Comparison of ENCODE assay signal across 9 cellular contexts in the genomic region with DNA sequence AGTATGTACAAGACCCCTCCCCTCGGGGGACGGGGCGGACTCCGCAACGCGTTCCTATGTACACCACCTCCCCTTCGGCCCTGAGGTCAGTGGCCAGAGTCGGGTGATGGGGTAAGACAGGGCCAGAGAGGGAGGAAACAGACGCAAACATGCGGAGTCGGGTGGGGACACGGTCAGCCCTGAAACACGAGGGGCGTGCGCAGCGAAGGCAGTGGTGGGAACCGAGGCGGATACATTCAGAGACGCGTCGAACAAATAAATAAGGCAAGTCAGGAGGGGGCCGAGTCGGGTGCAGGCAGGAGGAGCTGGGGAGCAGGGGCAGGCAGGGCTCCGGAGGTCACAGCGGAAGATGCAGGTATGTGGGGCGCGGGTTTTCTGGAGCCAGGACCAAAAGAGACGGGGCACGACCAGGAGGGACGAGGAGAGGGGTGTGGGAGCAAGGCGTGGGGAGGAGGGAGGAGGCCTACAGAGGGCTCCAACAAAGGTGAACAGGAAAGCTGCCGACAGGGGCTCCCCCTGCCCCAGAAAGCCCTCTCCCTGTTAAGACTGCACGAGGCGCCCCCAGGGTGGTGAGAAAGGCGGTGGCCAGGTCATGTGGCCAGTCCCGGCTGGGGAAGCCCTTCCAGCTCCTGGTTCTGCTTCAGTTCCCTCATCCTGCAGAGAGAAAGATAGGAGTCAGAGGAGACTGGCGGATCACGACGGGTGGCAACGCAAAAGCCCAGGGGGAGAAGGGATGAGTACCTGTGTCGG. TPM values are rescaled to one million over a fixed set of nuclear protein-coding genes. Genes with fewer than 3 reads are reported as not detected.
DNase-seq lines count a peak whose midpoint lies in the region; ATAC-seq, FAIRE-seq and TF ChIP-seq lines count a peak whose summit lies in the region.
"Had no signal": no experiment of that assay in that cellular context is flagged by ENCODE, and none has a peak within 500 bp of the region (broad histone marks: within the 10 kb centered on the region; RNA-seq: fewer than 3 reads in every experiment).

No MANE protein-coding gene starts in this region.

- no peak for ATAC-seq in natural killer cell
- ATAC-seq in natural killer cell treated with Interleukin-12 subunit alpha and Interleukin-12 subunit beta and Interleukin-15 and Interleukin-18, amount 100 ng/mL, for 72 hours = no peak
- peak; percentile 3 for ATAC-seq in upper lobe of right lung
- ATAC-seq in activated T-helper 17 cell treated with anti-CD3 and anti-CD28 coated beads, Interleukin-2, amount 50 U/mL, for 72 hours (replicated peaks) = no peak
- ATAC-seq in GM19023 (IDR thresholded peaks at IDR 0.05; ENCODE audit: unreplicated experiment) = no peak

- no peaks in the 10 kb centered on the region for H3K27me3 Mint-ChIP-seq in natural killer cell (ENCODE audit: low read depth in 2 of 2)
- H3K27me3 Mint-ChIP-seq in natural killer cell treated with Interleukin-12 subunit alpha and Interleukin-12 subunit beta and Interleukin-15 and Interleukin-18, amount 100 ng/mL, for 72 hours = no peaks in the 10 kb centered on the region
- no peaks in the 10 kb centered on the region for H3K27me3 Mint-ChIP-seq in activated T-helper 17 cell treated with anti-CD3 and anti-CD28 coated beads, Interleukin-2, amount 50 U/mL, for 72 hours

- H3K4me1 Mint-ChIP-seq in natural killer cell = peaks cover 4 to 13% of the 10 kb centered on the region in 2 donors
- peaks cover 17 to 20% of the 10 kb centered on the region in 2 donors for H3K4me1 Mint-ChIP-seq in natural killer cell treated with Interleukin-12 subunit alpha and Interleukin-12 subunit beta and Interleukin-15 and Interleukin-18, amount 100 ng/mL, for 72 hours (ENCODE audit: low read depth in 2 of 2)
- H3K4me1 Mint-ChIP-seq in activated T-helper 17 cell treated with anti-CD3 and anti-CD28 coated beads, Interleukin-2, amount 50 U/mL, for 72 hours = peaks cover 33% of the 10 kb centered on the region

- no peaks in the 10 kb centered on the region for H3K27me3 ChIP-seq in upper lobe of right lung

- H3K27ac ChIP-seq in upper lobe of right lung = peak overlapping the region; percentile 96

- H3K27ac Mint-ChIP-seq in natural killer cell = no peak overlapping the region
- H3K27ac Mint-ChIP-seq in natural killer cell treated with Interleukin-12 subunit alpha and Interleukin-12 subunit beta and Interleukin-15 and Interleukin-18, amount 100 ng/mL, for 72 hours = no peak overlapping the region
- no peak overlapping the region for H3K27ac Mint-ChIP-seq in activated T-helper 17 cell treated with anti-CD3 and anti-CD28 coated beads, Interleukin-2, amount 50 U/mL, for 72 hours

- peaks cover 28% of the 10 kb centered on the region for H3K36me3 ChIP-seq in upper lobe of right lung

- peaks cover 25% of the 10 kb centered on the region for H3K4me1 ChIP-seq in upper lobe of right lung

- no peaks in the 10 kb centered on the region for H3K9me3 ChIP-seq in upper lobe of right lung

- peak; percentile 37 for FAIRE-seq in RCC 7860 (lab: Jason Lieb, UNC)
- FAIRE-seq: frontal cortex had no signal

- H3K4me3 Mint-ChIP-seq in natural killer cell = peak overlapping the region; percentile 42
- H3K4me3 Mint-ChIP-seq in natural killer cell treated with Interleukin-12 subunit alpha and Interleukin-12 subunit beta and Interleukin-15 and Interleukin-18, amount 100 ng/mL, for 72 hours = no peak overlapping the region
- no peak overlapping the region for H3K4me3 Mint-ChIP-seq in activated T-helper 17 cell treated with anti-CD3 and anti-CD28 coated beads, Interleukin-2, amount 50 U/mL, for 72 hours

- TF ChIP-seq CTCF in natural killer cell (IDR thresholded peaks at IDR 0.05) (no peak), upper lobe of right lung (IDR thresholded peaks at IDR 0.05) (no peak)

- intact Hi-C loops in natural killer cell (cut with micrococcal nuclease) = no loop called here
- intact Hi-C loops in upper lobe of right lung (cut with DNase I) = no loop called here

- no peak for DNase-seq in natural killer cell
- DNase-seq in natural killer cell treated with Interleukin-12 subunit alpha and Interleukin-12 subunit beta and Interleukin-15 and Interleukin-18, amount 100 ng/mL, for 72 hours (ENCODE audit: low spot score) = no peak
- DNase-seq in RCC 7860 (ENCODE audit: low spot score) = peak; percentile 77
- peak; percentile 55 for DNase-seq in cerebellum (ENCODE audit: low spot score)
- DNase-seq in medulla oblongata (ENCODE audit: extremely low spot score) = peak; percentile 22
- peak; percentile 73 for DNase-seq in upper lobe of right lung

- H3K4me3 ChIP-seq in upper lobe of right lung = peak overlapping the region; percentile 71

- H3K36me3 Mint-ChIP-seq in natural killer cell = no peaks in the 10 kb centered on the region
- H3K36me3 Mint-ChIP-seq in natural killer cell treated with Interleukin-12 subunit alpha and Interleukin-12 subunit beta and Interleukin-15 and Interleukin-18, amount 100 ng/mL, for 72 hours = no peaks in the 10 kb centered on the region
- H3K36me3 Mint-ChIP-seq in activated T-helper 17 cell treated with anti-CD3 and anti-CD28 coated beads, Interleukin-2, amount 50 U/mL, for 72 hours (ENCODE audit: low read depth) = peaks cover 6% of the 10 kb centered on the region

- no peaks in the 10 kb centered on the region for H3K9me3 Mint-ChIP-seq in natural killer cell
- H3K9me3 Mint-ChIP-seq in natural killer cell treated with Interleukin-12 subunit alpha and Interleukin-12 subunit beta and Interleukin-15 and Interleukin-18, amount 100 ng/mL, for 72 hours = no peaks in the 10 kb centered on the region
- H3K9me3 Mint-ChIP-seq in activated T-helper 17 cell treated with anti-CD3 and anti-CD28 coated beads, Interleukin-2, amount 50 U/mL, for 72 hours = peaks cover 4% of the 10 kb centered on the region

RNA-seq across cellular contexts. Expression of a gene that starts 0.7 kb away (rescaled TPM):
- total RNA-seq in natural killer cell (10 to 100 TPM; 45.7 to 60.2 (median 59.6) TPM), cerebellum (24.0 TPM), upper lobe of right lung (64.8 TPM)
- 10 to 100 TPM; 51.4 to 71.9 TPM for total RNA-seq in natural killer cell treated with Interleukin-12 subunit alpha and Interleukin-12 subunit beta and Interleukin-15 and Interleukin-18, amount 100 ng/mL, for 72 hours
- 10 to 100 TPM; 71.6 to 83.4 TPM for total RNA-seq in activated T-helper 17 cell treated with anti-CD3 and anti-CD28 coated beads, Interleukin-2, amount 50 U/mL, for 72 hours

RNA-seq across cellular contexts. Expression of a gene that starts 17.4 kb away (rescaled TPM):
- total RNA-seq in natural killer cell = 10 to 100 TPM; 26.1 to 28.4 (median 26.6) TPM
- 10 to 100 TPM in 1 of 2 donors, 1 to 10 TPM in 1; 8.7 to 26.1 TPM for total RNA-seq in natural killer cell treated with Interleukin-12 subunit alpha and Interleukin-12 subunit beta and Interleukin-15 and Interleukin-18, amount 100 ng/mL, for 72 hours
- 3.3 TPM for total RNA-seq in cerebellum
- 8.6 TPM for total RNA-seq in upper lobe of right lung
- total RNA-seq in activated T-helper 17 cell treated with anti-CD3 and anti-CD28 coated beads, Interleukin-2, amount 50 U/mL, for 72 hours = 10 to 100 TPM; 27.4 to 30.3 TPM

RNA-seq across cellular contexts. Expression of a gene that starts 19.1 kb away (rescaled TPM):
- total RNA-seq in natural killer cell (10 to 100 TPM; 56.2 to 69.5 (median 69.4) TPM), cerebellum (10.0 TPM), upper lobe of right lung (55.8 TPM)
- total RNA-seq in natural killer cell treated with Interleukin-12 subunit alpha and Interleukin-12 subunit beta and Interleukin-15 and Interleukin-18, amount 100 ng/mL, for 72 hours = 10 to 100 TPM; 51.0 to 87.9 TPM
- total RNA-seq in activated T-helper 17 cell treated with anti-CD3 and anti-CD28 coated beads, Interleukin-2, amount 50 U/mL, for 72 hours = 100 to 1,000 TPM in 1 of 2 donors, 10 to 100 TPM in 1; 66.9 to 103 TPM

RNA-seq across cellular contexts. Expression of a gene that starts 20.0 kb away (rescaled TPM):
- total RNA-seq in natural killer cell = 1,000 to 10,000 TPM; 1,278 to 1,379 (median 1,308) TPM
- total RNA-seq in natural killer cell treated with Interleukin-12 subunit alpha and Interleukin-12 subunit beta and Interleukin-15 and Interleukin-18, amount 100 ng/mL, for 72 hours = 1,000 to 10,000 TPM; 1,741 to 1,743 TPM
- 70.8 TPM for total RNA-seq in cerebellum
- 457 TPM for total RNA-seq in upper lobe of right lung
- 1,000 to 10,000 TPM; 1,346 to 1,950 TPM for total RNA-seq in activated T-helper 17 cell treated with anti-CD3 and anti-CD28 coated beads, Interleukin-2, amount 50 U/mL, for 72 hours

RNA-seq across cellular contexts. Expression of a gene that starts 28.3 kb away (rescaled TPM):
- 100 to 1,000 TPM; 149 to 189 (median 177) TPM for total RNA-seq in natural killer cell
- 100 to 1,000 TPM; 144 to 150 TPM for total RNA-seq in natural killer cell treated with Interleukin-12 subunit alpha and Interleukin-12 subunit beta and Interleukin-15 and Interleukin-18, amount 100 ng/mL, for 72 hours
- 15.8 TPM for total RNA-seq in cerebellum
- total RNA-seq in upper lobe of right lung = 92.9 TPM
- 100 to 1,000 TPM; 184 to 197 TPM for total RNA-seq in activated T-helper 17 cell treated with anti-CD3 and anti-CD28 coated beads, Interleukin-2, amount 50 U/mL, for 72 hours

Comparison
In these comparisons a context has a peak if more than half of its experiments do, and no peak if none do; other contexts are left out.
1. DNase-seq: peak in RCC 7860 (single experiment), cerebellum (single experiment), medulla oblongata (single experiment) and upper lobe of right lung (single experiment); none in natural killer cell (single experiment) and natural killer cell treated with Interleukin-12 subunit alpha and Interleukin-12 subunit beta and Interleukin-15 and Interleukin-18, amount 100 ng/mL, for 72 hours (single experiment).